Comparison of ENCODE assay signal across 8 cellular contexts in the genomic region with DNA sequence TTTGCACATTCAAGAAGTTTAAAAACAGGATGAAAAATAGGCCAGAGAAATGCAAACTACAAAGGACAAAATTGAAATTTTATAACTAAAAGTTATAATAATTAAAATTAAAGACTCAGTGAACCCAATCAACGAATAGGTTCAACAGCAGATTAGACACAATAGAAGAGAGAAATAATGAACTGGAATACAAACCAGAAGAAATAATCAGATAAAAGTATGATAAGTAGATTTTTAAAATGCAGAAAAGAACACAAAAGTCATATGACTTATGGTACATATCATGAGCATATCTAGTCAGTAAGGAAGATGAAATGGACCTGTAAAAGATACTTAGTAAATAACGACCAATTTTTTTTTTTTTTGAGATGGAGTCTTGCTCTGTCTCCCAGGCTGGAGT.
"Had no signal": no experiment of that assay in that cellular context is flagged by ENCODE, and none has a peak within 500 bp of the region (broad histone marks: within the 10 kb centered on the region; RNA-seq: fewer than 3 reads in every experiment).

No MANE protein-coding gene starts in this region.

- H3K4me2 ChIP-seq: KMS-11 had no signal

- H3K36me3 Mint-ChIP-seq: IgD-negative memory B cell had no signal

- H3K4me3 Mint-ChIP-seq: IgD-negative memory B cell had no signal

- ATAC-seq: HepG2 had no signal

- DNase-seq: IMR-90, KBM-7, KG1 had no signal

- H3K4me1 Mint-ChIP-seq: IgD-negative memory B cell had no signal

- FAIRE-seq: HepG2, HTR-8/SVneo had no signal

- H3K9ac ChIP-seq: KMS-11 had no signal

- H3K27ac ChIP-seq: HL-60, KMS-11 had no signal
